8 cellular contexts compared by ENCODE assay signal in genomic region chr10:38402442-38403346, GRCh38.
DNase-seq lines count a peak whose midpoint lies in the region; TF ChIP-seq lines count a peak whose summit lies in the region.
"Not testable (repeated sequence)": the region's sequence is repeated elsewhere in the genome, so short reads cannot be mapped to it uniquely, and the experiment has no call there.

No MANE protein-coding gene starts in this region.

- not testable (repeated sequence) for H3K79me2 ChIP-seq in H9 (ENCODE audit: insufficient read depth, low read length)

- H2BK20ac ChIP-seq in H9 (ENCODE audit: low read depth, low read length, poor library complexity, severe bottlenecking): not testable (repeated sequence)

- peak overlapping the region; percentile 81 to 92 for H3K4me3 Mint-ChIP-seq in H9

- H4K91ac ChIP-seq in H9 (ENCODE audit: insufficient read length, low read depth, low read length): not testable (repeated sequence)

- WGBS in H9 (ENCODE audit: extremely low coverage, insufficient read length, low lambda C conversion rate): no CpG with 5 or more reads among the region's 110 CpGs

- H3K27me3 Mint-ChIP-seq in H9 (ENCODE audit: low read depth): not testable (repeated sequence)

- not testable (repeated sequence) for H3K23ac ChIP-seq in H9 (ENCODE audit: insufficient read length, low read depth, low read length)

- H3K27ac ChIP-seq in H9 (ENCODE audit: insufficient read length, low read depth, low read length): not testable (repeated sequence)
- peak overlapping the region; percentile 75 for H3K27ac ChIP-seq in neutrophil

- H3K9me3 Mint-ChIP-seq in H9: peaks cover 4 to 18% of the 10 kb centered on the region in 2 experiments; a peak in 4 of 5 replicates

- H3K27ac Mint-ChIP-seq in H9: peak overlapping the region; percentile 93 to 94 (median 93); a peak in 6 of 7 replicates

- not testable (repeated sequence) for H3K4me1 ChIP-seq in H9 (ENCODE audit: insufficient read depth, low read length); neutrophil (ENCODE audit: control insufficient read depth in 1 of 2, insufficient read depth in 1 of 2, low read depth in 1 of 2, low read length in 1 of 2)

- not testable (repeated sequence) for H2AFZ ChIP-seq in H9 (ENCODE audit: low read length)

- not testable (repeated sequence) for H4K5ac ChIP-seq in H9 (ENCODE audit: insufficient read length, low read depth, low read length)

- H3T11ph ChIP-seq in H9 (ENCODE audit: low read length): not testable (repeated sequence)

- H3K9me3 ChIP-seq in H9 (ENCODE audit: control insufficient read depth, low read depth, low read length); neutrophil: not testable (repeated sequence)

- not testable (repeated sequence) for H2BK120ac ChIP-seq in H9 (ENCODE audit: low read depth, low read length, poor library complexity, severe bottlenecking)

- not testable (repeated sequence) for H3K36me3 Mint-ChIP-seq in H9 (ENCODE audit: insufficient read depth in 1 of 3, low read depth in 3 of 3)

- not testable (repeated sequence) for H3K56ac ChIP-seq in H9 (ENCODE audit: insufficient read length, low read depth, low read length)

- H2AK5ac ChIP-seq in H9 (ENCODE audit: insufficient read length, low read length): not testable (repeated sequence)

- peak overlapping the region; percentile 42 for H3K18ac ChIP-seq in H9 (ENCODE audit: insufficient read length, low read depth, low read length)

- H3K4me3 ChIP-seq in LNCaP clone FGC (ENCODE audit: low read depth, low read length): peak overlapping the region; percentile 76
- peak overlapping the region; percentile 78 for H3K4me3 ChIP-seq in fibroblast of the aortic adventitia (ENCODE audit: low read depth, low read length)
- H3K4me3 ChIP-seq in neutrophil (ENCODE audit: low read depth in 1 of 2, low read length in 1 of 2): peak overlapping the region; percentile 62 to 68

- H4K8ac ChIP-seq in H9 (replicated peaks; ENCODE audit: insufficient read length, low read depth, low read length): not testable (repeated sequence)

- H2BK5ac ChIP-seq in H9 (ENCODE audit: insufficient read length, low read length): not testable (repeated sequence)

- not testable (repeated sequence) for H2BK12ac ChIP-seq in H9 (ENCODE audit: insufficient read length, low read depth, low read length)

- not testable (repeated sequence) for H3K36me3 ChIP-seq in neutrophil

- H3K4ac ChIP-seq in H9 (ENCODE audit: low read depth, low read length): not testable (repeated sequence)

- not testable (repeated sequence) for H3K23me2 ChIP-seq in H9 (ENCODE audit: insufficient read length, low read depth, low read length, poor library complexity, severe bottlenecking)

- not testable (repeated sequence) for H3K27me3 ChIP-seq in H9 (ENCODE audit: insufficient read depth, low read length); neutrophil

- peak; percentile 55 for TF ChIP-seq POLR2A in Raji (IDR thresholded peaks at IDR 0.05; ENCODE audit: insufficient read depth, low read depth, low read length)

- peak overlapping the region; percentile 30 for H3K4me2 ChIP-seq in H9 (ENCODE audit: insufficient read depth, insufficient read length, low read length)

- H3K14ac ChIP-seq in H9 (ENCODE audit: insufficient read depth, low read length): not testable (repeated sequence)

- not testable (repeated sequence) for H3K79me1 ChIP-seq in H9 (ENCODE audit: insufficient read depth, low read depth, low read length, poor library complexity, severe bottlenecking)

- not testable (repeated sequence) for H4K20me1 ChIP-seq in H9 (ENCODE audit: control insufficient read depth, insufficient read depth, insufficient read length)

- peak overlapping the region; percentile 50 for H3K9ac ChIP-seq in H9 (ENCODE audit: extremely low read depth, insufficient read length, low read length)

- DNase-seq in GF-D8 (lab: John Stamatoyannopoulos, UW) (peak; percentile 56), LNCaP clone FGC (ENCODE audit: low read depth) (peak; percentile 91), fibroblast of the aortic adventitia (ENCODE audit: low read depth) (peak; percentile 93), stromal cell of bone marrow (ENCODE audit: low read depth) (peak; percentile 90)
- not testable (repeated sequence) for DNase-seq in H9
- peak; percentile 91 for DNase-seq in activated effector memory CD4-positive, alpha-beta T cell treated with Interleukin-2 at 50 U/mL for 16 hours

- not testable (repeated sequence) for H2BK15ac ChIP-seq in H9 (ENCODE audit: low read depth, low read length)

- not testable (repeated sequence) for TF ChIP-seq CTCF in H9 (conservative IDR thresholded peaks at IDR 0.05); LNCaP clone FGC (IDR thresholded peaks at IDR 0.05; ENCODE audit: control insufficient read depth, extremely low read depth, insufficient read depth); fibroblast of the aortic adventitia (IDR thresholded peaks at IDR 0.05; ENCODE audit: insufficient read depth, low read length); neutrophil (IDR thresholded peaks at IDR 0.05)

- not testable (repeated sequence) for H3K4me1 Mint-ChIP-seq in H9
